1 cellular context compared by ENCODE assay signal in the genomic region with DNA sequence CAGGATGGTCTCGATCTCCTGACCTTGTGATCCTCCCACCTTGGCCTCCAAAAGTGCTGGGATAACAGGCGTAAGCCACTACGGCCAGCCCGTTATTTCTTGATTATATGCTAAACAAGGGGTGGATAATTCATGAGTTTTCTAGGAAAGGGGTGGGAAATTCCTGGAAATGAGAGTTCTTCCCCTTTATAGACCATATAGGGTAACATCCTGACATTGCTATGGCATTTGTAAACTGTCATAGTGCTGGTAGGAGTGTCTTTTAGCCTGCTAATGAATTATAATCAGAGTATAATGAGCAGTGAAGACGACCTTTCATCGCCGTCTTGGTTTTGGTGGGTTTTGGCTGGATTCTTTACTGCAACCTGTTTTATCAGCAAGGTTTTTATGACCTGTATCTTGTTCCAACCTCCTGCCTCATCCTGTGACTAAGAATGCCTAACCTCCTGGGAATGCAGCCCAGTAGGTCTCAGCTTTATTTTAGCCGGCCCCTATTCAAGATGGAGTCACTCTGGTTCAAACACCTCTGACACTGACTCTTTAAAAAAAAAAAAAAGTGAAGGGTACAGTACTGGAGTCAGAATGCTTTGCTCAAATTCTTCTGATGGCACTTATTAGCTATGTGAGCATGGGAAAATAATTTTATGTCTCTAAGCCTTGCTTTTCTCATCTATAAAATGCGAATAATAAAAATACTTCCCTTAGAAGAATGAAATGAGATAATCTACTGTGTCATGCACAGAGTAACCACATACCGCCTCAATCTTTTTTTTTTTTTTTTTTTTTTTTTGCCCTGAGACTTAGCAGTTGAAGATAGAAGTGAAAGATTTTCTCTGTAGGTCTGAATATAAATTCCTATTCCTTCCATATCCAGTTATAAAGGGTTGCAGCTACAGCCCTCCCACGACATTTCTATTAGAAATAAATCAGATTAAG.
TF ChIP-seq lines count a peak whose summit lies in the region.

No MANE protein-coding gene starts in this region.

TF ChIP-seq in K562, 482 proteins besides CTCF, POLR2A, EP300 and RAD21 (continued from another document and continues in another):
- no peak for TF ChIP-seq ATF6 (CRISPR knock-in tag; IDR thresholded peaks at IDR 0.05)
- no peak for TF ChIP-seq CBX3 (IDR thresholded peaks at IDR 0.05; ENCODE audit: borderline replicate concordance in 1 of 2, low read length in 2 of 2)
- TF ChIP-seq HCFC1 (IDR thresholded peaks at IDR 0.05; ENCODE audit: low read depth, low read length) = no peak
- no peak for TF ChIP-seq ZNF431 (CRISPR knock-in tag; IDR thresholded peaks at IDR 0.05)
- TF ChIP-seq RFX5 (IDR thresholded peaks at IDR 0.05; ENCODE audit: low read depth, low read length) = no peak
- TF ChIP-seq ZNF830 (CRISPR knock-in tag; IDR thresholded peaks at IDR 0.05) = peak; percentile 87
- TF ChIP-seq ELF4 (CRISPR knock-in tag; IDR thresholded peaks at IDR 0.05) = peak; percentile 94
- TF ChIP-seq TEAD4 (IDR thresholded peaks at IDR 0.05; ENCODE audit: low read length) = peak; percentile 14; the same call in 1 of the 2 replicates
- TF ChIP-seq TEAD4 (CRISPR knock-in tag; IDR thresholded peaks at IDR 0.05; ENCODE audit: borderline replicate concordance) = no peak
- TF ChIP-seq MECOM (CRISPR knock-in tag; IDR thresholded peaks at IDR 0.05) = peak; percentile 99
- no peak for TF ChIP-seq POLR2AphosphoS5 (IDR thresholded peaks at IDR 0.05; ENCODE audit: control insufficient read depth, insufficient read depth, low read depth, low read length)
- TF ChIP-seq ETV1 (tag; conservative IDR thresholded peaks at IDR 0.05; ENCODE audit: low read depth) = peak; percentile 94
- TF ChIP-seq, protein P1, sequence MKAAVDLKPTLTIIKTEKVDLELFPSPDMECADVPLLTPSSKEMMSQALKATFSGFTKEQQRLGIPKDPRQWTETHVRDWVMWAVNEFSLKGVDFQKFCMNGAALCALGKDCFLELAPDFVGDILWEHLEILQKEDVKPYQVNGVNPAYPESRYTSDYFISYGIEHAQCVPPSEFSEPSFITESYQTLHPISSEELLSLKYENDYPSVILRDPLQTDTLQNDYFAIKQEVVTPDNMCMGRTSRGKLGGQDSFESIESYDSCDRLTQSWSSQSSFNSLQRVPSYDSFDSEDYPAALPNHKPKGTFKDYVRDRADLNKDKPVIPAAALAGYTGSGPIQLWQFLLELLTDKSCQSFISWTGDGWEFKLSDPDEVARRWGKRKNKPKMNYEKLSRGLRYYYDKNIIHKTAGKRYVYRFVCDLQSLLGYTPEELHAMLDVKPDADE (conservative IDR thresholded peaks at IDR 0.05; ENCODE audit: control insufficient read depth, low read depth, low read length) = no peak
- TF ChIP-seq BCL6 (CRISPR knock-in tag; IDR thresholded peaks at IDR 0.05) = peak; percentile 97
- peak in 1 of 2 experiments; percentile 98; a peak in 2 of 4 replicates for TF ChIP-seq TEAD1 (CRISPR knock-in tag; IDR thresholded peaks at IDR 0.05)
- TF ChIP-seq, protein P2, sequence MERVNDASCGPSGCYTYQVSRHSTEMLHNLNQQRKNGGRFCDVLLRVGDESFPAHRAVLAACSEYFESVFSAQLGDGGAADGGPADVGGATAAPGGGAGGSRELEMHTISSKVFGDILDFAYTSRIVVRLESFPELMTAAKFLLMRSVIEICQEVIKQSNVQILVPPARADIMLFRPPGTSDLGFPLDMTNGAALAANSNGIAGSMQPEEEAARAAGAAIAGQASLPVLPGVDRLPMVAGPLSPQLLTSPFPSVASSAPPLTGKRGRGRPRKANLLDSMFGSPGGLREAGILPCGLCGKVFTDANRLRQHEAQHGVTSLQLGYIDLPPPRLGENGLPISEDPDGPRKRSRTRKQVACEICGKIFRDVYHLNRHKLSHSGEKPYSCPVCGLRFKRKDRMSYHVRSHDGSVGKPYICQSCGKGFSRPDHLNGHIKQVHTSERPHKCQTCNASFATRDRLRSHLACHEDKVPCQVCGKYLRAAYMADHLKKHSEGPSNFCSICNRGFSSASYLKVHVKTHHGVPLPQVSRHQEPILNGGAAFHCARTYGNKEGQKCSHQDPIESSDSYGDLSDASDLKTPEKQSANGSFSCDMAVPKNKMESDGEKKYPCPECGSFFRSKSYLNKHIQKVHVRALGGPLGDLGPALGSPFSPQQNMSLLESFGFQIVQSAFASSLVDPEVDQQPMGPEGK (CRISPR knock-in tag; IDR thresholded peaks at IDR 0.05; ENCODE audit: borderline replicate concordance) = peak; percentile 89
- TF ChIP-seq AFF1 (IDR thresholded peaks at IDR 0.05; ENCODE audit: low read depth in 1 of 2, partially characterized antibody in 2 of 2) = no peak
- TF ChIP-seq RBBP5 (IDR thresholded peaks at IDR 0.05; ENCODE audit: borderline replicate concordance, insufficient read depth, low read length, poor library complexity, severe bottlenecking) = no peak
- TF ChIP-seq, protein P3, sequence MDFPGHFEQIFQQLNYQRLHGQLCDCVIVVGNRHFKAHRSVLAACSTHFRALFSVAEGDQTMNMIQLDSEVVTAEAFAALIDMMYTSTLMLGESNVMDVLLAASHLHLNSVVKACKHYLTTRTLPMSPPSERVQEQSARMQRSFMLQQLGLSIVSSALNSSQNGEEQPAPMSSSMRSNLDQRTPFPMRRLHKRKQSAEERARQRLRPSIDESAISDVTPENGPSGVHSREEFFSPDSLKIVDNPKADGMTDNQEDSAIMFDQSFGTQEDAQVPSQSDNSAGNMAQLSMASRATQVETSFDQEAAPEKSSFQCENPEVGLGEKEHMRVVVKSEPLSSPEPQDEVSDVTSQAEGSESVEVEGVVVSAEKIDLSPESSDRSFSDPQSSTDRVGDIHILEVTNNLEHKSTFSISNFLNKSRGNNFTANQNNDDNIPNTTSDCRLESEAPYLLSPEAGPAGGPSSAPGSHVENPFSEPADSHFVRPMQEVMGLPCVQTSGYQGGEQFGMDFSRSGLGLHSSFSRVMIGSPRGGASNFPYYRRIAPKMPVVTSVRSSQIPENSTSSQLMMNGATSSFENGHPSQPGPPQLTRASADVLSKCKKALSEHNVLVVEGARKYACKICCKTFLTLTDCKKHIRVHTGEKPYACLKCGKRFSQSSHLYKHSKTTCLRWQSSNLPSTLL (IDR thresholded peaks at IDR 0.05) = no peak
- TF ChIP-seq, protein P4, sequence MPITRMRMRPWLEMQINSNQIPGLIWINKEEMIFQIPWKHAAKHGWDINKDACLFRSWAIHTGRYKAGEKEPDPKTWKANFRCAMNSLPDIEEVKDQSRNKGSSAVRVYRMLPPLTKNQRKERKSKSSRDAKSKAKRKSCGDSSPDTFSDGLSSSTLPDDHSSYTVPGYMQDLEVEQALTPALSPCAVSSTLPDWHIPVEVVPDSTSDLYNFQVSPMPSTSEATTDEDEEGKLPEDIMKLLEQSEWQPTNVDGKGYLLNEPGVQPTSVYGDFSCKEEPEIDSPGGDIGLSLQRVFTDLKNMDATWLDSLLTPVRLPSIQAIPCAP (CRISPR knock-in tag; IDR thresholded peaks at IDR 0.05; ENCODE audit: borderline replicate concordance) = no peak
- no peak for TF ChIP-seq HDAC3 (IDR thresholded peaks at IDR 0.05; ENCODE audit: borderline replicate concordance, partially characterized antibody)
- TF ChIP-seq NUFIP1 (IDR thresholded peaks at IDR 0.05; ENCODE audit: partially characterized antibody) = peak; percentile 26
- 0 out of 2 replicates have a peak, but pooled peaks have one; percentile 57 for TF ChIP-seq ZNF174 (CRISPR knock-in tag; IDR thresholded peaks at IDR 0.05)
- no peak for TF ChIP-seq ZBTB1 (CRISPR knock-in tag; IDR thresholded peaks at IDR 0.05; ENCODE audit: borderline replicate concordance, low read depth)
- 0 out of 2 replicates have a peak, but pooled peaks have one; percentile 79 for TF ChIP-seq ADNP (tag; IDR thresholded peaks at IDR 0.05)
- TF ChIP-seq ETV6 (IDR thresholded peaks at IDR 0.05; ENCODE audit: borderline replicate concordance in 1 of 2, low read depth in 2 of 2, low read length in 1 of 2) = no peak
- TF ChIP-seq ETV6 (CRISPR knock-in tag; IDR thresholded peaks at IDR 0.05; ENCODE audit: borderline replicate concordance) = no peak
- TF ChIP-seq GATA2 (CRISPR knock-in tag; IDR thresholded peaks at IDR 0.05) = no peak
- TF ChIP-seq SPI1 (IDR thresholded peaks at IDR 0.05; ENCODE audit: borderline replicate concordance, low read depth, low read length) = no peak
- TF ChIP-seq NR0B1 (IDR thresholded peaks at IDR 0.05; ENCODE audit: partially characterized antibody) = no peak
- TF ChIP-seq, protein P5, sequence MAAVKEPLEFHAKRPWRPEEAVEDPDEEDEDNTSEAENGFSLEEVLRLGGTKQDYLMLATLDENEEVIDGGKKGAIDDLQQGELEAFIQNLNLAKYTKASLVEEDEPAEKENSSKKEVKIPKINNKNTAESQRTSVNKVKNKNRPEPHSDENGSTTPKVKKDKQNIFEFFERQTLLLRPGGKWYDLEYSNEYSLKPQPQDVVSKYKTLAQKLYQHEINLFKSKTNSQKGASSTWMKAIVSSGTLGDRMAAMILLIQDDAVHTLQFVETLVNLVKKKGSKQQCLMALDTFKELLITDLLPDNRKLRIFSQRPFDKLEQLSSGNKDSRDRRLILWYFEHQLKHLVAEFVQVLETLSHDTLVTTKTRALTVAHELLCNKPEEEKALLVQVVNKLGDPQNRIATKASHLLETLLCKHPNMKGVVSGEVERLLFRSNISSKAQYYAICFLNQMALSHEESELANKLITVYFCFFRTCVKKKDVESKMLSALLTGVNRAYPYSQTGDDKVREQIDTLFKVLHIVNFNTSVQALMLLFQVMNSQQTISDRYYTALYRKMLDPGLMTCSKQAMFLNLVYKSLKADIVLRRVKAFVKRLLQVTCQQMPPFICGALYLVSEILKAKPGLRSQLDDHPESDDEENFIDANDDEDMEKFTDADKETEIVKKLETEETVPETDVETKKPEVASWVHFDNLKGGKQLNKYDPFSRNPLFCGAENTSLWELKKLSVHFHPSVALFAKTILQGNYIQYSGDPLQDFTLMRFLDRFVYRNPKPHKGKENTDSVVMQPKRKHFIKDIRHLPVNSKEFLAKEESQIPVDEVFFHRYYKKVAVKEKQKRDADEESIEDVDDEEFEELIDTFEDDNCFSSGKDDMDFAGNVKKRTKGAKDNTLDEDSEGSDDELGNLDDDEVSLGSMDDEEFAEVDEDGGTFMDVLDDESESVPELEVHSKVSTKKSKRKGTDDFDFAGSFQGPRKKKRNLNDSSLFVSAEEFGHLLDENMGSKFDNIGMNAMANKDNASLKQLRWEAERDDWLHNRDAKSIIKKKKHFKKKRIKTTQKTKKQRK (IDR thresholded peaks at IDR 0.05; ENCODE audit: borderline replicate concordance, low read depth, low read length) = no peak
- TF ChIP-seq, protein P6, sequence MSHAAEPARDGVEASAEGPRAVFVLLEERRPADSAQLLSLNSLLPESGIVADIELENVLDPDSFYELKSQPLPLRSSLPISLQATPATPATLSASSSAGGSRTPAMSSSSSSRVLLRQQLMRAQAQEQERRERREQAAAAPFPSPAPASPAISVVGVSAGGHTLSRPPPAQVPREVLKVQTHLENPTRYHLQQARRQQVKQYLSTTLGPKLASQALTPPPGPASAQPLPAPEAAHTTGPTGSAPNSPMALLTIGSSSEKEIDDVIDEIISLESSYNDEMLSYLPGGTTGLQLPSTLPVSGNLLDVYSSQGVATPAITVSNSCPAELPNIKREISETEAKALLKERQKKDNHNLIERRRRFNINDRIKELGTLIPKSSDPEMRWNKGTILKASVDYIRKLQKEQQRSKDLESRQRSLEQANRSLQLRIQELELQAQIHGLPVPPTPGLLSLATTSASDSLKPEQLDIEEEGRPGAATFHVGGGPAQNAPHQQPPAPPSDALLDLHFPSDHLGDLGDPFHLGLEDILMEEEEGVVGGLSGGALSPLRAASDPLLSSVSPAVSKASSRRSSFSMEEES (CRISPR knock-in tag; IDR thresholded peaks at IDR 0.05) = peak; percentile 50
- TF ChIP-seq ZC3H4 (CRISPR knock-in tag; IDR thresholded peaks at IDR 0.05; ENCODE audit: borderline replicate concordance) = no peak
